ENCODE assay signal across 9 cellular contexts in the genomic region with DNA sequence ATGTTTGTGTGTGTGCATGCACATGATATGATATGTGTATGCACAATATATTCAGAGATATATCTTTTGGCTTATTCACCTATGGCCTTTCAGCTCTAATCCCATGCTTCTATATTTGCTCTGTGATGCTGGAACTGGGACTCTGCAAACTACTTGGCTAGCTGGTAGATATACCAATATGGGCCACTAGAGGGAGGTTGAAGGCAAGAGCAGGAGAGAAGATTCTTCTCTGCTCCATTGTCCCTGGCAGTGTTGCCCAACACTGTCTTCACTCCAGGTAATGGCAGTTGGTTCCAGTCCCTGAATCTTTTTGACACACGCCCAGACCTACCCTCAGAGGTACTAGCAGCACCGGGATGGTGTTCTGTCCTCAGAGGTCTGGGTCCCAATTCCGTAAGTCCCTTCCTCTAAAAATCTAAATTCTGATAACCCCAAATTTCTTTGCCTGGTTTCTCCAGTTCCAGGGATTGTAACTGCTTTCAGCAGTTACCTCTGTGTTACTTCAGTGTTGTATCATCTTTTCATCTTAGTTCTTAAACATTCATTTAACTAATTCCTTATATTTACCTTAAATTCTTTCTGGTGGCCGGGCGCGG. TPM values are rescaled to one million over a fixed set of nuclear protein-coding genes. Genes with fewer than 3 reads are reported as not detected.
DNase-seq lines count a peak whose midpoint lies in the region; ATAC-seq and TF ChIP-seq lines count a peak whose summit lies in the region.
"Had no signal": no experiment of that assay in that cellular context is flagged by ENCODE, and none has a peak within 500 bp of the region (broad histone marks: within the 10 kb centered on the region; RNA-seq: fewer than 3 reads in every experiment).

No MANE protein-coding gene starts in this region.

- no peak overlapping the region for H3K4me3 ChIP-seq in RWPE2 (ENCODE audit: severe bottlenecking)
- no peak overlapping the region for H3K4me3 ChIP-seq in brain microvascular endothelial cell (ENCODE audit: low read depth, low read length)
- H3K4me3 ChIP-seq: BLaER1 treated with 17β-estradiol and CSF1 and Interleukin-3, amounts not matched to agents 10 nM and 100 nM had no signal

- peak; percentile 70 for DNase-seq in NCI-H1436 (lab: John Stamatoyannopoulos, UW)
- no peak for DNase-seq in NCI-H1436 treated with DMSO at 0.1 percent for 48 hours (lab: John Stamatoyannopoulos, UW)
- peak; percentile 47 for DNase-seq in LHCN-M2 (ENCODE audit: low read depth)
- no peak for DNase-seq in RWPE2 (ENCODE audit: low spot score)
- peak; percentile 54 for DNase-seq in brain microvascular endothelial cell
- peak; percentile 60 for DNase-seq in iris pigment epithelial cell (ENCODE audit: low read depth)
- DNase-seq in stimulated activated naive CD8-positive, alpha-beta T cell treated with anti-CD3 and anti-CD28 coated beads, Interleukin-15, amount 100 ng/mL, for 72 hours = peak in 1 of 2 donors; percentile 34

- H3K27me3 ChIP-seq in RWPE2 (ENCODE audit: insufficient read depth, poor library complexity, severe bottlenecking) = no peaks in the 10 kb centered on the region
- no peaks in the 10 kb centered on the region for H3K27me3 ChIP-seq in brain microvascular endothelial cell (replicated peaks)
- H3K27me3 ChIP-seq: BLaER1 treated with 17β-estradiol and CSF1 and Interleukin-3, amounts not matched to agents 10 nM and 100 nM had no signal

- H3K27ac Mint-ChIP-seq in stimulated activated naive CD8-positive, alpha-beta T cell treated with anti-CD3 and anti-CD28 coated beads, Interleukin-15, amount 100 ng/mL, for 72 hours = no peak overlapping the region

- in situ Hi-C loops in brain microvascular endothelial cell (cut with HindIII; ENCODE audit: low pct_ligation_motif_present, low sequenced_read_pairs) = no loop called here

- ATAC-seq in GM21367 (IDR thresholded peaks at IDR 0.05; ENCODE audit: unreplicated experiment) (peak; percentile 67), RWPE2 (ENCODE audit: low read depth) (peak; percentile 90)
- peak; percentile 75 for ATAC-seq in stimulated activated naive CD8-positive, alpha-beta T cell treated with anti-CD3 and anti-CD28 coated beads, Interleukin-15, amount 100 ng/mL, for 72 hours

- no peak overlapping the region for H3K4me3 Mint-ChIP-seq in stimulated activated naive CD8-positive, alpha-beta T cell treated with anti-CD3 and anti-CD28 coated beads, Interleukin-15, amount 100 ng/mL, for 72 hours

- H3K36me3 ChIP-seq in RWPE2 (ENCODE audit: low read depth) (no peaks in the 10 kb centered on the region), brain microvascular endothelial cell (replicated peaks) (no peaks in the 10 kb centered on the region)
- H3K36me3 ChIP-seq: BLaER1 treated with 17β-estradiol and CSF1 and Interleukin-3, amounts not matched to agents 10 nM and 100 nM had no signal

- H3K27ac ChIP-seq in RWPE2 (ENCODE audit: poor library complexity, severe bottlenecking) (no peak overlapping the region), brain microvascular endothelial cell (no peak overlapping the region)
- H3K27ac ChIP-seq: BLaER1 treated with 17β-estradiol and CSF1 and Interleukin-3, amounts not matched to agents 10 nM and 100 nM had no signal

- H3K9me3 Mint-ChIP-seq in stimulated activated naive CD8-positive, alpha-beta T cell treated with anti-CD3 and anti-CD28 coated beads, Interleukin-15, amount 100 ng/mL, for 72 hours = no peaks in the 10 kb centered on the region

- H3K4me1 ChIP-seq in RWPE2 (ENCODE audit: insufficient read depth, poor library complexity, severe bottlenecking) = no peaks in the 10 kb centered on the region
- H3K4me1 ChIP-seq: BLaER1 treated with 17β-estradiol and CSF1 and Interleukin-3, amounts not matched to agents 10 nM and 100 nM had no signal

- no peaks in the 10 kb centered on the region for H3K4me1 Mint-ChIP-seq in stimulated activated naive CD8-positive, alpha-beta T cell treated with anti-CD3 and anti-CD28 coated beads, Interleukin-15, amount 100 ng/mL, for 72 hours

- TF ChIP-seq CTCF in RWPE2 (IDR thresholded peaks at IDR 0.05; ENCODE audit: poor library complexity, severe bottlenecking) = peak; percentile 87
- peak; percentile 91 for TF ChIP-seq CTCF in brain microvascular endothelial cell (IDR thresholded peaks at IDR 0.05; ENCODE audit: low read depth, low read length, missing control alignments)

- H3K27me3 Mint-ChIP-seq in stimulated activated naive CD8-positive, alpha-beta T cell treated with anti-CD3 and anti-CD28 coated beads, Interleukin-15, amount 100 ng/mL, for 72 hours = no peaks in the 10 kb centered on the region

- no peaks in the 10 kb centered on the region for H3K9me3 ChIP-seq in RWPE2 (ENCODE audit: severe bottlenecking)
- H3K9me3 ChIP-seq: BLaER1 treated with 17β-estradiol and CSF1 and Interleukin-3, amounts not matched to agents 10 nM and 100 nM had no signal

RNA-seq across cellular contexts. Expression of a gene that starts 44.7 kb away (rescaled TPM):
- 23.1 and 28.3 TPM in 2 replicates for total RNA-seq in LHCN-M2 (2014; rRNA removed)
- polyA plus RNA-seq in LHCN-M2 (2012) = 10.1 TPM

Comparison
In these comparisons a context has a peak if more than half of its experiments do, and no peak if none do; other contexts are left out.
1. DNase-seq: peak in NCI-H1436 (single experiment), LHCN-M2 (single experiment), brain microvascular endothelial cell (single experiment) and iris pigment epithelial cell (single experiment); none in NCI-H1436 treated with DMSO at 0.1 percent for 48 hours (single experiment) and RWPE2 (single experiment).
2. Peak in every context shown above with its lines, with median percentiles within 50 percentile points of each other: ATAC-seq.